23 cellular contexts compared by ENCODE assay signal in the genomic region with DNA sequence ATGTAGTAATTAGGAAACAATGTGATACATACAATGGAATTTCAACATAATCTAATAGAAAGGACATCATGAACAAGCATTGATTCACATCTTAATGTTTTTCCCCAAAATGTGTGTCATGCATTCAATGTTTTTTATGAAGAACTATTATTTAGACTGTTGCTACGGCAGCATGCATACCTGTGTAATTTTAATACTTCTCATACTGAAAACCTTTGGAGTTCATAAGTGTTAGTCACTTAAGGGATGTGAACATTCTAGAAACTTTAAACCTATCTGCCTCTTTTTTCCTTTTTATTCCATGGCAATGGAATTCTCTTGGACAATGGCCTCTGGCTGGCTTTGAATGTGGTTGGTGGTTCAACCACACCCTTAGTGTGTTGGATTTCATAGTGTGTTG. TPM values are rescaled to one million over a fixed set of nuclear protein-coding genes. Genes with fewer than 3 reads are reported as not detected.
A peak's percentile ranks its signal among the peaks of the same experiment; 100 is the strongest.
DNase-seq lines count a peak whose midpoint lies in the region; ATAC-seq, FAIRE-seq and TF ChIP-seq lines count a peak whose summit lies in the region.
"Had no signal": no experiment of that assay in that cellular context is flagged by ENCODE, and none has a peak within 500 bp of the region (broad histone marks: within the 10 kb centered on the region; RNA-seq: fewer than 3 reads in every experiment).

No MANE protein-coding gene starts in this region.

- H3K23ac ChIP-seq in trophoblast cell (ENCODE audit: low read length) = no peak overlapping the region

- H4K12ac ChIP-seq in trophoblast cell (ENCODE audit: low read depth, low read length) = no peak overlapping the region

- no peak overlapping the region for H4K91ac ChIP-seq in trophoblast cell (ENCODE audit: low read depth, low read length)

- no peaks in the 10 kb centered on the region for H3K36me3 ChIP-seq in astrocyte (ENCODE audit: insufficient read depth, low read length)
- H3K36me3 ChIP-seq in trophoblast cell (ENCODE audit: control insufficient read depth in 1 of 2, insufficient read depth in 2 of 2, low read length in 2 of 2) = no peaks in the 10 kb centered on the region
- H3K36me3 ChIP-seq in endodermal cell (ENCODE audit: control insufficient read depth, insufficient read depth, low read length) = no peaks in the 10 kb centered on the region
- H3K36me3 ChIP-seq: BLaER1 treated with 17β-estradiol and CSF1 and Interleukin-3, amounts not matched to agents 10 nM and 100 nM had no signal

- no peak overlapping the region for H3K27ac ChIP-seq in astrocyte (ENCODE audit: low read depth, low read length)
- no peak overlapping the region for H3K27ac ChIP-seq in trophoblast cell (ENCODE audit: low read depth, low read length)
- H3K27ac ChIP-seq in endodermal cell (ENCODE audit: low read depth, low read length) = no peak overlapping the region
- H3K27ac ChIP-seq: BLaER1 treated with 17β-estradiol and CSF1 and Interleukin-3, amounts not matched to agents 10 nM and 100 nM had no signal

- DNase-seq in HT1080 (ENCODE audit: low read depth) = peak; percentile 45
- DNase-seq in astrocyte (ENCODE audit: low read depth) = peak; percentile 12
- DNase-seq in fibroblast of the aortic adventitia (ENCODE audit: low read depth) = peak; percentile 1
- peak; percentile 3 to 31 for DNase-seq in trophoblast cell
- DNase-seq in activated T-helper 1 cell treated with anti-CD3 and anti-CD28 coated beads, Interleukin-12 subunit alpha, Interleukin-12 subunit beta, Interleukin-2, Interleukin-4 antibody, amounts not matched to agents 30 ng/mL and 10 ng/mL and 1 ng/mL, durations not matched to agents 14 hours and 24 hours and 36 hours (ENCODE audit: low spot score) = no peak
- no peak for DNase-seq in endodermal cell
- no peak for DNase-seq in AG08395 (ENCODE audit: low spot score)
- DNase-seq in T-helper 17 cell = no peak
- DNase-seq: 8988T; CD8-positive, alpha-beta T cell; COR-L47; DMS 273 treated with DMSO at 0.1 percent for 48 hours; DMS53; DND-41; EL; H9 had no signal

- H3K4me2 ChIP-seq in astrocyte (ENCODE audit: low read length) (no peak overlapping the region), trophoblast cell (ENCODE audit: low read length) (no peak overlapping the region)
- H3K4me2 ChIP-seq: BLaER1 treated with 17β-estradiol and CSF1 and Interleukin-3, amounts not matched to agents 10 nM and 100 nM had no signal

- no peak overlapping the region for H2AK5ac ChIP-seq in trophoblast cell (ENCODE audit: low read length)

- H3K18ac ChIP-seq in trophoblast cell (ENCODE audit: low read length) = no peak overlapping the region

- no peaks in the 10 kb centered on the region for H4K20me1 ChIP-seq in astrocyte (ENCODE audit: insufficient read depth, low read length)
- H4K20me1 ChIP-seq: BLaER1 treated with 17β-estradiol and CSF1 and Interleukin-3, amounts not matched to agents 10 nM and 100 nM had no signal

- no peaks in the 10 kb centered on the region for H3K27me3 Mint-ChIP-seq in astrocyte (ENCODE audit: low read depth, unreplicated experiment)
- no peaks in the 10 kb centered on the region for H3K27me3 Mint-ChIP-seq in activated T-helper 1 cell treated with anti-CD3 and anti-CD28 coated beads, Interleukin-12 subunit alpha, Interleukin-12 subunit beta, Interleukin-2, Interleukin-4 antibody, amounts not matched to agents 30 ng/mL and 10 ng/mL and 1 ng/mL, durations not matched to agents 14 hours and 24 hours and 36 hours (ENCODE audit: insufficient read depth)
- H3K27me3 Mint-ChIP-seq in endodermal cell (ENCODE audit: insufficient read depth) = no peaks in the 10 kb centered on the region
- H3K27me3 Mint-ChIP-seq in T-helper 17 cell = no peaks in the 10 kb centered on the region
- H3K27me3 Mint-ChIP-seq: B cell had no signal

- no peak overlapping the region for H4K8ac ChIP-seq in trophoblast cell (ENCODE audit: low read depth, low read length)

- H3K4me1 ChIP-seq in astrocyte (ENCODE audit: insufficient read depth, low read length) (no peaks in the 10 kb centered on the region), trophoblast cell (ENCODE audit: control insufficient read depth in 1 of 2, insufficient read depth in 2 of 2, low read length in 2 of 2) (no peaks in the 10 kb centered on the region), endodermal cell (ENCODE audit: control insufficient read depth, insufficient read depth, low read length) (no peaks in the 10 kb centered on the region)
- H3K4me1 ChIP-seq: BLaER1 treated with 17β-estradiol and CSF1 and Interleukin-3, amounts not matched to agents 10 nM and 100 nM had no signal

- no peak overlapping the region for H2AFZ ChIP-seq in astrocyte (ENCODE audit: low read depth, low read length)
- H2AFZ ChIP-seq in trophoblast cell (ENCODE audit: insufficient read depth, low read length, poor library complexity) = no peak overlapping the region

- H3K4ac ChIP-seq in trophoblast cell (ENCODE audit: low read depth, low read length) = no peak overlapping the region

- FAIRE-seq in astrocyte (lab: Jason Lieb, UNC) = no peak
- FAIRE-seq: GM12878, GM19239, H1 had no signal

- H3K79me1 ChIP-seq in trophoblast cell (ENCODE audit: low read length) = no peaks in the 10 kb centered on the region

- H3K9me3 ChIP-seq in astrocyte (ENCODE audit: insufficient read depth, low read depth, low read length) = no peaks in the 10 kb centered on the region
- H3K9me3 ChIP-seq in trophoblast cell (ENCODE audit: insufficient read depth, low read depth, low read length) = no peaks in the 10 kb centered on the region
- no peaks in the 10 kb centered on the region for H3K9me3 ChIP-seq in endodermal cell (ENCODE audit: control insufficient read depth, low read length)
- no peaks in the 10 kb centered on the region for H3K9me3 ChIP-seq in T-helper 17 cell (ENCODE audit: control insufficient read depth, low read length, poor library complexity, severe bottlenecking)
- H3K9me3 ChIP-seq: BLaER1 treated with 17β-estradiol and CSF1 and Interleukin-3, amounts not matched to agents 10 nM and 100 nM had no signal

- no peaks in the 10 kb centered on the region for H3K27me3 ChIP-seq in astrocyte (ENCODE audit: insufficient read depth, low read length)
- H3K27me3 ChIP-seq in trophoblast cell (ENCODE audit: insufficient read depth, low read length) = no peaks in the 10 kb centered on the region
- no peaks in the 10 kb centered on the region for H3K27me3 ChIP-seq in endodermal cell (ENCODE audit: control insufficient read depth, insufficient read depth, low read length, poor library complexity, severe bottlenecking)
- H3K27me3 ChIP-seq: BLaER1 treated with 17β-estradiol and CSF1 and Interleukin-3, amounts not matched to agents 10 nM and 100 nM had no signal

- H3K79me2 ChIP-seq in astrocyte (ENCODE audit: insufficient read depth, low read length) = no peaks in the 10 kb centered on the region
- no peaks in the 10 kb centered on the region for H3K79me2 ChIP-seq in trophoblast cell (ENCODE audit: control insufficient read depth, insufficient read depth, low read length, poor library complexity)

- H3K27ac Mint-ChIP-seq in astrocyte (ENCODE audit: unreplicated experiment) = no peak overlapping the region
- no peak overlapping the region for H3K27ac Mint-ChIP-seq in activated T-helper 1 cell treated with anti-CD3 and anti-CD28 coated beads, Interleukin-12 subunit alpha, Interleukin-12 subunit beta, Interleukin-2, Interleukin-4 antibody, amounts not matched to agents 30 ng/mL and 10 ng/mL and 1 ng/mL, durations not matched to agents 14 hours and 24 hours and 36 hours
- no peak overlapping the region for H3K27ac Mint-ChIP-seq in endodermal cell
- no peak overlapping the region for H3K27ac Mint-ChIP-seq in T-helper 17 cell
- H3K27ac Mint-ChIP-seq: B cell; CD8-positive, alpha-beta T cell; H9 had no signal

- H3K4me3 Mint-ChIP-seq in astrocyte (ENCODE audit: unreplicated experiment) (no peak overlapping the region), endodermal cell (no peak overlapping the region), T-helper 17 cell (no peak overlapping the region)
- no peak overlapping the region for H3K4me3 Mint-ChIP-seq in activated T-helper 1 cell treated with anti-CD3 and anti-CD28 coated beads, Interleukin-12 subunit alpha, Interleukin-12 subunit beta, Interleukin-2, Interleukin-4 antibody, amounts not matched to agents 30 ng/mL and 10 ng/mL and 1 ng/mL, durations not matched to agents 14 hours and 24 hours and 36 hours
- H3K4me3 Mint-ChIP-seq: B cell; CD8-positive, alpha-beta T cell; H9 had no signal

- no peak overlapping the region for H2BK120ac ChIP-seq in trophoblast cell (ENCODE audit: insufficient read depth, low read length, poor library complexity)

- no peak for ATAC-seq in T-helper 17 cell
- ATAC-seq: CD8-positive, alpha-beta T cell; GM12878 had no signal

- H2BK5ac ChIP-seq in trophoblast cell (ENCODE audit: low read depth, low read length, poor library complexity) = no peak overlapping the region

- H3K4me3 ChIP-seq in astrocyte (ENCODE audit: insufficient read depth, low read depth, low read length) = no peak overlapping the region
- H3K4me3 ChIP-seq in fibroblast of the aortic adventitia (ENCODE audit: low read depth, low read length) = no peak overlapping the region
- H3K4me3 ChIP-seq in trophoblast cell (ENCODE audit: low read depth, low read length) = no peak overlapping the region
- no peak overlapping the region for H3K4me3 ChIP-seq in endodermal cell (ENCODE audit: low read length)
- H3K4me3 ChIP-seq: BLaER1 treated with 17β-estradiol and CSF1 and Interleukin-3, amounts not matched to agents 10 nM and 100 nM; GM12878 had no signal

- H3K9me3 Mint-ChIP-seq in astrocyte (ENCODE audit: unreplicated experiment) (no peaks in the 10 kb centered on the region), endodermal cell (no peaks in the 10 kb centered on the region)
- H3K9me3 Mint-ChIP-seq in activated T-helper 1 cell treated with anti-CD3 and anti-CD28 coated beads, Interleukin-12 subunit alpha, Interleukin-12 subunit beta, Interleukin-2, Interleukin-4 antibody, amounts not matched to agents 30 ng/mL and 10 ng/mL and 1 ng/mL, durations not matched to agents 14 hours and 24 hours and 36 hours = no peaks in the 10 kb centered on the region
- H3K9me3 Mint-ChIP-seq: CD8-positive, alpha-beta T cell; H9 had no signal

- H3K9ac ChIP-seq in astrocyte (ENCODE audit: low read length) (no peak overlapping the region), trophoblast cell (ENCODE audit: low read length) (no peak overlapping the region), endodermal cell (ENCODE audit: extremely low read depth, low read length, poor library complexity, severe bottlenecking) (no peak overlapping the region)
- H3K9ac ChIP-seq: BLaER1 treated with 17β-estradiol and CSF1 and Interleukin-3, amounts not matched to agents 10 nM and 100 nM had no signal

- H3K36me3 Mint-ChIP-seq in astrocyte (ENCODE audit: low read depth, unreplicated experiment) (no peaks in the 10 kb centered on the region), endodermal cell (ENCODE audit: low read depth) (no peaks in the 10 kb centered on the region), T-helper 17 cell (ENCODE audit: low read depth) (no peaks in the 10 kb centered on the region)
- H3K36me3 Mint-ChIP-seq in activated T-helper 1 cell treated with anti-CD3 and anti-CD28 coated beads, Interleukin-12 subunit alpha, Interleukin-12 subunit beta, Interleukin-2, Interleukin-4 antibody, amounts not matched to agents 30 ng/mL and 10 ng/mL and 1 ng/mL, durations not matched to agents 14 hours and 24 hours and 36 hours (ENCODE audit: low read depth) = no peaks in the 10 kb centered on the region
- H3K36me3 Mint-ChIP-seq: CD8-positive, alpha-beta T cell had no signal

- TF ChIP-seq CTCF in astrocyte (IDR thresholded peaks at IDR 0.05; ENCODE audit: insufficient read depth, low read depth, low read length) (no peak), fibroblast of the aortic adventitia (IDR thresholded peaks at IDR 0.05; ENCODE audit: insufficient read depth, low read length) (no peak), endodermal cell (conservative IDR thresholded peaks at IDR 0.05) (no peak)

- intact Hi-C loops in activated T-helper 1 cell treated with anti-CD3 and anti-CD28 coated beads, Interleukin-12 subunit alpha, Interleukin-12 subunit beta, Interleukin-2, Interleukin-4 antibody, amounts not matched to agents 30 ng/mL and 10 ng/mL and 1 ng/mL, durations not matched to agents 14 hours and 24 hours and 36 hours (cut with micrococcal nuclease) = no loop called here

- H3K4me1 Mint-ChIP-seq in astrocyte (ENCODE audit: low read depth, unreplicated experiment) = peaks cover 6% of the 10 kb centered on the region
- H3K4me1 Mint-ChIP-seq in activated T-helper 1 cell treated with anti-CD3 and anti-CD28 coated beads, Interleukin-12 subunit alpha, Interleukin-12 subunit beta, Interleukin-2, Interleukin-4 antibody, amounts not matched to agents 30 ng/mL and 10 ng/mL and 1 ng/mL, durations not matched to agents 14 hours and 24 hours and 36 hours (ENCODE audit: low read depth) = no peaks in the 10 kb centered on the region
- H3K4me1 Mint-ChIP-seq in endodermal cell = no peaks in the 10 kb centered on the region
- no peaks in the 10 kb centered on the region for H3K4me1 Mint-ChIP-seq in T-helper 17 cell
- H3K4me1 Mint-ChIP-seq: B cell, H9 had no signal

- no peak overlapping the region for H3K14ac ChIP-seq in trophoblast cell (ENCODE audit: low read length)

- no CpG with 5 or more reads among the region's 1 CpG for whole genome bisulfite sequencing in trophoblast cell (ENCODE audit: extremely low coverage, insufficient coverage, insufficient read length)
- 100% methylated on average over 1 of the region's 1 CpG; no CpG with 5 or more reads in 1 of the 2 experiments for whole genome bisulfite sequencing in endodermal cell (ENCODE audit: insufficient coverage in 1 of 2, insufficient read length in 1 of 2), 2 experiments

- no peak overlapping the region for H2BK12ac ChIP-seq in trophoblast cell (ENCODE audit: low read length)

RNA-seq across cellular contexts. Expression of gene TMPRSS15, which starts 48.6 kb away (rescaled TPM):
- total RNA-seq in HT1080 (2014; rRNA removed; shearing (Covaris generic)) = 0.07 TPM in 1 of 2 replicates, not detected in the other
- polyA plus RNA-seq in HT1080 (2015; cell fraction: cytosol; rRNA removed) = 1.7 and 2.1 TPM in 2 replicates
- polyA plus RNA-seq in HT1080 (2015; cell fraction: nucleus; rRNA removed) = 1.4 TPM in 2 replicates
- total RNA-seq in astrocyte (not detected in 2 replicates), fibroblast of the aortic adventitia (ENCODE audit: low replicate concordance) (0.18 TPM in 1 of 2 replicates, not detected in the other), endodermal cell (under 1 TPM; 0.13 to 0.24 TPM), T-helper 17 cell (not detected)
- polyA plus RNA-seq in trophoblast cell (2013) = not detected in 2 replicates
- total RNA-seq in activated T-helper 1 cell treated with anti-CD3 and anti-CD28 coated beads, Interleukin-12 subunit alpha, Interleukin-12 subunit beta, Interleukin-2, Interleukin-4 antibody, amounts not matched to agents 30 ng/mL and 10 ng/mL and 1 ng/mL, durations not matched to agents 14 hours and 24 hours and 36 hours = not detected in 2 replicates
- 0.36 TPM for polyA plus RNA-seq in endodermal cell (2013, experiment 1 of 2)
- polyA plus RNA-seq in endodermal cell (2013, experiment 2 of 2) = 0.25 TPM
- total RNA-seq: A673; B cell; CD8-positive, alpha-beta T cell; GM12878; H1; H9 had no signal
- polyA plus RNA-seq: AG04450, H1 had no signal

Comparison
In these comparisons a context has a peak if more than half of its experiments do, and no peak if none do; other contexts are left out.
1. DNase-seq: peak in HT1080 (single experiment), astrocyte (single experiment), fibroblast of the aortic adventitia (single experiment) and trophoblast cell (2 of 2); none in activated T-helper 1 cell treated with anti-CD3 and anti-CD28 coated beads, Interleukin-12 subunit alpha, Interleukin-12 subunit beta, Interleukin-2, Interleukin-4 antibody, amounts not matched to agents 30 ng/mL and 10 ng/mL and 1 ng/mL, durations not matched to agents 14 hours and 24 hours and 36 hours (single experiment), endodermal cell (single experiment), AG08395 (single experiment) and T-helper 17 cell (0 of 3).